In the genomic region with DNA sequence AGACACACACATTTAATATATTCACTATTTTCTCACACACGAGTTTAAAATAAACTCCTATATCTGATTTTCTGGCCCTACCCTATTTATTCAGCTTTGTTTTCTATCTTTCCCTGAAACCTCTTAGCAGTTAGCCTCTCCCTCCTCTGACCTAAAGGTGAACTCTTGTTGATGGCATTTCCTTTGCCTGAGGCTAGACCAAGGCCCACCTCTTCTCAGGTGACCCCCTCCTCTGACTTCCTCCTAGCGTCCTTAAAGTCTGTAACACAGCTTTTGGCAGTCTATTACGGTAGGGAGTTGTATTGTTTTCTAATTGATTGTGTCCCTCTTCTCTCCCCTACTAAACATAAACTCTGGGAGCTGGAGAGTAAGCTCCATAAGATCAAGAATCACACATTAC, we compare ENCODE assay signal across 17 cellular contexts. TPM values are rescaled to one million over a fixed set of nuclear protein-coding genes. Genes with fewer than 3 reads are reported as not detected.
DNase-seq lines count a peak whose midpoint lies in the region; ATAC-seq and TF ChIP-seq lines count a peak whose summit lies in the region.
"Had no signal": no experiment of that assay in that cellular context is flagged by ENCODE, and none has a peak within 500 bp of the region (broad histone marks: within the 10 kb centered on the region; RNA-seq: fewer than 3 reads in every experiment).

No MANE protein-coding gene starts in this region.

- no peak overlapping the region for H3K27ac Mint-ChIP-seq in endodermal cell
- H3K27ac Mint-ChIP-seq: H9 had no signal

- ATAC-seq in HCT116 (no peak), RWPE2 (ENCODE audit: low read depth) (no peak), foreskin keratinocyte (no peak), HG02623 (IDR thresholded peaks at IDR 0.05; ENCODE audit: unreplicated experiment) (no peak)
- ATAC-seq: Right ventricle myocardium inferior had no signal

- no peaks in the 10 kb centered on the region for H4K20me1 ChIP-seq in HCT116 (ENCODE audit: insufficient read depth)

- no peaks in the 10 kb centered on the region for H3K79me2 ChIP-seq in HCT116 (ENCODE audit: insufficient read depth, low read length)

- RAD21 ChIA-PET in HCT116 (lab: Charles Lee; ENCODE audit: low non-redundant PET in 1 of 2, low total read pairs in 2 of 2, uncharacterized antibody in 2 of 2, unreplicated experiment in 2 of 2), result no interaction called here

- no peaks in the 10 kb centered on the region for H3K9me2 ChIP-seq in HCT116 (ENCODE audit: insufficient read depth)

- DNase-seq in HCT116 (ENCODE audit: low read depth, low spot score) (no peak), RWPE2 (ENCODE audit: low spot score) (no peak), foreskin keratinocyte (no peak), renal cortical epithelial cell (ENCODE audit: low read depth) (peak; percentile 53), endodermal cell (no peak), RPMI8226 (no peak), KBM-7 (no peak)
- DNase-seq: COR-L47, H9, NCI-H1436, NCI-H2029, NCI-H82 had no signal

- TF ChIP-seq CTCF in HCT116 (IDR thresholded peaks at IDR 0.05 in 2 of 3, conservative IDR thresholded peaks at IDR 0.05 in 1 of 3; ENCODE audit: borderline replicate concordance in 1 of 3, insufficient read depth in 1 of 3, low read depth in 2 of 3, low read length in 2 of 3) (no peak), RWPE2 (IDR thresholded peaks at IDR 0.05; ENCODE audit: poor library complexity, severe bottlenecking) (no peak), foreskin keratinocyte (conservative IDR thresholded peaks at IDR 0.05) (no peak), endodermal cell (conservative IDR thresholded peaks at IDR 0.05) (no peak)

- no peaks in the 10 kb centered on the region for H3K36me3 Mint-ChIP-seq in endodermal cell (ENCODE audit: low read depth)

- no peak overlapping the region for H3K9ac ChIP-seq in HCT116 (ENCODE audit: low read length)
- H3K9ac ChIP-seq in endodermal cell (ENCODE audit: extremely low read depth, low read length, poor library complexity, severe bottlenecking), result no peak overlapping the region

- H3K27me3 Mint-ChIP-seq in endodermal cell (ENCODE audit: insufficient read depth), result peaks cover 5% of the 10 kb centered on the region

- in situ Hi-C loops in KBM-7 (cut with MboI; ENCODE audit: low pct_unique_long_range_greater_than_20kb, low sequenced_read_pairs), result no loop called here

- H3K36me3 ChIP-seq in HCT116 (ENCODE audit: control insufficient read depth in 1 of 2, insufficient read depth in 2 of 2, low read length in 2 of 2), result no peaks in the 10 kb centered on the region
- no peaks in the 10 kb centered on the region for H3K36me3 ChIP-seq in RWPE2 (ENCODE audit: low read depth)
- no peaks in the 10 kb centered on the region for H3K36me3 ChIP-seq in endodermal cell (ENCODE audit: control insufficient read depth, insufficient read depth, low read length)

- TF ChIP-seq POLR2A in HCT116 (IDR thresholded peaks at IDR 0.05; ENCODE audit: borderline replicate concordance, extremely low read depth, insufficient read depth, insufficient read length), result no peak

- intact Hi-C loops in HCT116 (cut with micrococcal nuclease), result no loop called here

- no peaks in the 10 kb centered on the region for H3K27me3 ChIP-seq in HCT116 (ENCODE audit: insufficient read depth, low read length)
- no peaks in the 10 kb centered on the region for H3K27me3 ChIP-seq in RWPE2 (ENCODE audit: insufficient read depth, poor library complexity, severe bottlenecking)
- no peaks in the 10 kb centered on the region for H3K27me3 ChIP-seq in foreskin keratinocyte
- H3K27me3 ChIP-seq in endodermal cell (ENCODE audit: control insufficient read depth, insufficient read depth, low read length, poor library complexity, severe bottlenecking), result no peaks in the 10 kb centered on the region

- H3K4me2 ChIP-seq in HCT116 (ENCODE audit: low read length), result peak overlapping the region; percentile 32; the same call in 1 of the 2 replicates

- no peaks in the 10 kb centered on the region for H3K4me1 Mint-ChIP-seq in endodermal cell

- 67 to 81% methylated on average over 1 of the region's 3 CpGs for WGBS in endodermal cell (ENCODE audit: insufficient coverage in 1 of 2, insufficient read length in 1 of 2), 2 experiments

- H3K4me3 ChIP-seq in HCT116 (replicated peaks in 1 of 2; ENCODE audit: low read depth in 1 of 2, low read length in 2 of 2) (no peak overlapping the region), RWPE2 (ENCODE audit: severe bottlenecking) (no peak overlapping the region), endodermal cell (ENCODE audit: low read length) (no peak overlapping the region)
- H3K4me3 ChIP-seq: SK-N-MC had no signal

- no peak for TF ChIP-seq RAD21 in HCT116 (IDR thresholded peaks at IDR 0.05; ENCODE audit: low read depth)

- POLR2A ChIA-PET in HCT116 (lab: Charles Lee), result no interaction called here

- H3K9me3 ChIP-seq in HCT116 (ENCODE audit: control insufficient read depth in 1 of 2, insufficient read depth in 1 of 2, low read depth in 1 of 2, low read length in 2 of 2) (no peaks in the 10 kb centered on the region), RWPE2 (ENCODE audit: severe bottlenecking) (no peaks in the 10 kb centered on the region), endodermal cell (ENCODE audit: control insufficient read depth, low read length) (no peaks in the 10 kb centered on the region)

- H3K4me1 ChIP-seq in HCT116 (ENCODE audit: control insufficient read depth in 1 of 2, insufficient read depth in 2 of 2, low read length in 2 of 2), result peaks cover 23 to 56% of the 10 kb centered on the region in 2 experiments
- H3K4me1 ChIP-seq in RWPE2 (ENCODE audit: insufficient read depth, poor library complexity, severe bottlenecking), result peaks cover 30% of the 10 kb centered on the region
- H3K4me1 ChIP-seq in foreskin keratinocyte, result peaks cover 11% of the 10 kb centered on the region
- H3K4me1 ChIP-seq in endodermal cell (ENCODE audit: control insufficient read depth, insufficient read depth, low read length), result no peaks in the 10 kb centered on the region

- CTCF ChIA-PET in HCT116 (lab: Charles Lee), result no interaction called here

- no peak overlapping the region for H3K4me3 Mint-ChIP-seq in endodermal cell
- H3K4me3 Mint-ChIP-seq: H9 had no signal

- no TSS peak for BruUV-seq in HCT116 (replicated peaks; lab: Mats Ljungman, UMichigan)

- H2AFZ ChIP-seq in HCT116 (ENCODE audit: low read depth, low read length, poor library complexity, severe bottlenecking), result no peak overlapping the region

- H3K9me3 Mint-ChIP-seq in endodermal cell, result peaks cover 14% of the 10 kb centered on the region

- no peak overlapping the region for H3K27ac ChIP-seq in HCT116 (ENCODE audit: low read depth, low read length)
- peak overlapping the region; percentile 80 for H3K27ac ChIP-seq in RWPE2 (ENCODE audit: poor library complexity, severe bottlenecking)
- H3K27ac ChIP-seq in foreskin keratinocyte, result peak overlapping the region; percentile 89
- no peak overlapping the region for H3K27ac ChIP-seq in endodermal cell (ENCODE audit: low read depth, low read length)
- H3K27ac ChIP-seq: HL-60, SK-N-MC had no signal

TF ChIP-seq in HCT116, 20 proteins besides CTCF, POLR2A, EP300 and RAD21:
- no peak for TF ChIP-seq TCF7L2 (IDR thresholded peaks at IDR 0.05; ENCODE audit: borderline replicate concordance, extremely low read depth, insufficient read depth, insufficient read length)
- TF ChIP-seq ELF1 (IDR thresholded peaks at IDR 0.05; ENCODE audit: borderline replicate concordance, low read depth), result no peak
- no peak for TF ChIP-seq SP1 (IDR thresholded peaks at IDR 0.05; ENCODE audit: low read depth)
- TF ChIP-seq FOSL1 (IDR thresholded peaks at IDR 0.05; ENCODE audit: low read depth), result no peak
- TF ChIP-seq ZFX (IDR thresholded peaks at IDR 0.05), result no peak

RNA-seq across cellular contexts. Expression of gene SRPX2, which starts 1.7 kb away (rescaled TPM):
- 2.4 TPM for total RNA-seq in HCT116 (2021; ENCODE audit: unreplicated experiment)
- 2.5 and 4.1 TPM in 2 replicates for polyA plus RNA-seq in HCT116 (2012)
- 0.31 and 0.49 TPM in 2 replicates for total RNA-seq in foreskin keratinocyte
- 0.36 and 0.76 TPM in 2 replicates for polyA plus RNA-seq in foreskin keratinocyte
- 20.7 and 29.7 TPM in 2 replicates for total RNA-seq in renal cortical epithelial cell
- total RNA-seq in endodermal cell, result under 1 TPM in 1 of 2 donors, not detected in 1; 0.44 TPM
- 0.61 TPM for polyA plus RNA-seq in endodermal cell (2013, experiment 1 of 2)
- polyA plus RNA-seq in endodermal cell (2013, experiment 2 of 2), result 1.2 TPM
- total RNA-seq: H9 had no signal

RNA-seq across cellular contexts. Expression of gene TSPAN6, which starts 5.7 kb away (rescaled TPM):
- 25.0 TPM for total RNA-seq in HCT116 (2021; ENCODE audit: unreplicated experiment)
- polyA plus RNA-seq in HCT116 (2012), result 13.1 and 21.3 TPM in 2 replicates
- 18.3 and 18.4 TPM in 2 replicates for total RNA-seq in foreskin keratinocyte
- polyA plus RNA-seq in foreskin keratinocyte, result 14.5 and 16.2 TPM in 2 replicates
- 56.6 and 79.7 TPM in 2 replicates for total RNA-seq in renal cortical epithelial cell
- total RNA-seq in endodermal cell, result 10 to 100 TPM; 60.4 to 77.7 TPM
- 99.6 TPM for polyA plus RNA-seq in endodermal cell (2013, experiment 1 of 2)
- polyA plus RNA-seq in endodermal cell (2013, experiment 2 of 2), result 90.0 TPM

RNA-seq across cellular contexts. Expression of gene TNMD, which starts 57.6 kb away (rescaled TPM):
- total RNA-seq in HCT116 (2021; ENCODE audit: unreplicated experiment), result not detected
- not detected in 2 replicates for polyA plus RNA-seq in HCT116 (2012)
- total RNA-seq in foreskin keratinocyte, result not detected in 2 replicates
- not detected in 2 replicates for polyA plus RNA-seq in foreskin keratinocyte
- not detected in 2 replicates for total RNA-seq in renal cortical epithelial cell
- total RNA-seq in endodermal cell, result 1 to 10 TPM in 1 of 2 donors, under 1 TPM in 1; 0.33 to 5.0 TPM
- polyA plus RNA-seq in endodermal cell (2013, experiment 1 of 2), result 0.18 TPM
- 0.33 TPM for polyA plus RNA-seq in endodermal cell (2013, experiment 2 of 2)
- total RNA-seq: NCI-H460 had no signal

Comparison
In these comparisons a context has a peak if more than half of its experiments do, and no peak if none do; other contexts are left out.
1. H3K27ac ChIP-seq: peak in RWPE2 (single experiment) and foreskin keratinocyte (single experiment); none in HCT116 (single experiment) and endodermal cell (single experiment).